Comparison of ENCODE assay signal across 5 cellular contexts in the genomic region with DNA sequence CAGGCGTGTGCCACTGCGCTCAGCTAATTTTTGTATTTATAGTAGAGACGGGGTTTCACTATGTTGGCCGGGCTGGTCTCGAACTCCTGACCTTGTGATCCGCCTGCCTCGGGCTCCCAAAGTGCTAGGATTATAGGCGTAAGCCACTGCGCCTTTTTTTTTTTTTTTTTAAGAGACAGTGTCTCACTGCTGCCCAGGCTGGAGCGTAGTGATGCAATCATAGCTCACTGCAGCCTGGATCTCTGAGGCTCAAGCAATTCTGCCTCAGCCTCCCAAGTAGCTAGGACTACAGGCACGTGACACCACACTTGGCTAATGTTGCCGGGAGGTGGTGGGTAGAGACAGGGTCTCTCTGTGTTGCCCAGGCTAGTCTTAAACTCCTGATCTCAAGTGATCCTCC. TPM values are rescaled to one million over a fixed set of nuclear protein-coding genes. Genes with fewer than 3 reads are reported as not detected.
DNase-seq lines count a peak whose midpoint lies in the region; ATAC-seq, FAIRE-seq and TF ChIP-seq lines count a peak whose summit lies in the region.
"Not testable (repeated sequence)": the region's sequence is repeated elsewhere in the genome, so short reads cannot be mapped to it uniquely, and the experiment has no call there.

No MANE protein-coding gene starts in this region.

- TF ChIP-seq EP300 in K562 (IDR thresholded peaks at IDR 0.05; ENCODE audit: low read length), result not testable (repeated sequence)

- not testable (repeated sequence) for H3K36me3 ChIP-seq in K562 (ENCODE audit: control insufficient read depth, insufficient read depth, low read length)

- not testable (repeated sequence) for H3K4me1 ChIP-seq in K562 (replicated peaks in 1 of 2; ENCODE audit: control insufficient read depth in 2 of 2, insufficient read depth in 2 of 2, low read length in 2 of 2)

- ATAC-seq in WTC11, result not testable (repeated sequence)
- ATAC-seq in K562, result 0 out of 3 replicates have a peak, but pooled peaks have one; percentile 17

- intact Hi-C loops in K562 (cut with micrococcal nuclease), result not testable (repeated sequence)

- H3K79me2 ChIP-seq in K562 (ENCODE audit: control insufficient read depth, insufficient read depth, low read length), result not testable (repeated sequence)

- POLR2A ChIA-PET in WTC11 (lab: Charles Lee), result not testable (repeated sequence)
- POLR2A ChIA-PET in K562 (lab: Yijun Ruan, JAX), result interaction anchor here (1.3 to 1.4 kb wide), 2 partner anchors 11 to 92 kb away, joined by 3 to 4 read pairs; partner anchors contain the start of gene RAMAC

- H3K4me1 Mint-ChIP-seq in WTC11, result not testable (repeated sequence)

- H3K4me3 Mint-ChIP-seq in WTC11, result not testable (repeated sequence)

- TF ChIP-seq CTCF in WTC11 (IDR thresholded peaks at IDR 0.05); K562 (IDR thresholded peaks at IDR 0.05 in 2 of 3, conservative IDR thresholded peaks at IDR 0.05 in 1 of 3; ENCODE audit: insufficient read depth in 2 of 3, low read depth in 1 of 3, low read length in 3 of 3); fibroblast of villous mesenchyme (IDR thresholded peaks at IDR 0.05; ENCODE audit: insufficient read depth, low read depth, low read length): not testable (repeated sequence)

- H3K27ac Mint-ChIP-seq in WTC11, result not testable (repeated sequence)

- BruUV-seq in K562 (replicated peaks; lab: Mats Ljungman, UMichigan), result not testable (repeated sequence)

- not testable (repeated sequence) for H3K27me3 Mint-ChIP-seq in WTC11 (ENCODE audit: low read depth)

- H3K9me3 Mint-ChIP-seq in WTC11, result not testable (repeated sequence)

- WGBS in K562 (ENCODE audit: insufficient coverage, low coverage, missing lambda C conversion rate), result 27% methylated on average over 10 of the region's 12 CpGs

- H3K27ac ChIP-seq in K562 (ENCODE audit: extremely low read depth, low read depth, low read length), result not testable (repeated sequence)

- H3K9ac ChIP-seq in K562 (ENCODE audit: insufficient read depth in 1 of 2, low read depth in 2 of 2, low read length in 2 of 2), result not testable (repeated sequence)

- H3K27me3 ChIP-seq in K562 (ENCODE audit: control insufficient read depth in 2 of 2, insufficient read depth in 2 of 2, low read length in 2 of 2), result peaks cover 42 to 58% of the 10 kb centered on the region in 2 experiments

- H3K9me3 ChIP-seq in K562 (replicated peaks; ENCODE audit: control insufficient read depth, insufficient read depth, low read depth, low read length), result not testable (repeated sequence)

- not testable (repeated sequence) for H2AFZ ChIP-seq in K562 (ENCODE audit: low read depth, low read length)

- not testable (repeated sequence) for H3K9me1 ChIP-seq in K562 (ENCODE audit: control insufficient read depth, insufficient read depth, low read length)

- not testable (repeated sequence) for TF ChIP-seq POLR2A in K562 (conservative IDR thresholded peaks at IDR 0.05)

- not testable (repeated sequence) for H3K4me2 ChIP-seq in K562 (ENCODE audit: insufficient read depth, low read length)

- H3K4me3 ChIP-seq in K562; fibroblast of villous mesenchyme (ENCODE audit: low read depth, low read length): not testable (repeated sequence)

- H4K20me1 ChIP-seq in K562 (replicated peaks; ENCODE audit: control insufficient read depth, insufficient read depth, low read length), result not testable (repeated sequence)

- CTCF ChIA-PET in WTC11 (lab: Charles Lee), result interaction anchor here (2.7 kb wide), 1 partner anchor 44 kb away, joined by 11 read pairs; no protein-coding TSS in a partner anchor
- CTCF ChIA-PET in K562 (lab: Yijun Ruan, JAX; ENCODE audit: low intra/inter-chr PET ratio), result not testable (repeated sequence)

- H3K36me3 Mint-ChIP-seq in WTC11, result not testable (repeated sequence)

- TF ChIP-seq RAD21 in K562 (CRISPR knock-in tag; conservative IDR thresholded peaks at IDR 0.05 in 1 of 2, IDR thresholded peaks at IDR 0.05 in 1 of 2), result not testable (repeated sequence)

- FAIRE-seq in K562 (lab: Jason Lieb, UNC), result not testable (repeated sequence)

- DNase-seq in NCI-H82 (lab: John Stamatoyannopoulos, UW) (peak; percentile 43), fibroblast of villous mesenchyme (ENCODE audit: low read depth) (peak; percentile 3), mesenteric fat pad (ENCODE audit: low spot score) (peak; percentile 47)
- not testable (repeated sequence) for DNase-seq in WTC11 (ENCODE audit: low spot score); K562 (ENCODE audit: extremely low read depth in 1 of 4, low spot score in 3 of 4)

- in situ Hi-C loops in K562 (cut with MboI), result not testable (repeated sequence)

TF ChIP-seq in WTC11, 78 proteins besides CTCF, POLR2A, EP300 and RAD21:
- TF ChIP-seq ZNF121 (CRISPR knock-in tag; IDR thresholded peaks at IDR 0.05), result 0 out of 2 replicates have a peak, but pooled peaks have one; percentile 42

TF ChIP-seq in K562, 482 proteins besides CTCF, POLR2A, EP300 and RAD21:
- peak; percentile 43 for TF ChIP-seq BHLHE40 (IDR thresholded peaks at IDR 0.05; ENCODE audit: low read length)
- TF ChIP-seq USF2 (CRISPR knock-in tag; IDR thresholded peaks at IDR 0.05), result peak; percentile 34
- TF ChIP-seq, protein P1, sequence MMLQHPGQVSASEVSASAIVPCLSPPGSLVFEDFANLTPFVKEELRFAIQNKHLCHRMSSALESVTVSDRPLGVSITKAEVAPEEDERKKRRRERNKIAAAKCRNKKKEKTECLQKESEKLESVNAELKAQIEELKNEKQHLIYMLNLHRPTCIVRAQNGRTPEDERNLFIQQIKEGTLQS (IDR thresholded peaks at IDR 0.05), result peak; percentile 75
- TF ChIP-seq, protein P1 (CRISPR knock-in tag; conservative IDR thresholded peaks at IDR 0.05), result not testable (repeated sequence)
- peak; percentile 66; the same call in 1 of the 2 replicates for TF ChIP-seq ZNF384 (IDR thresholded peaks at IDR 0.05; ENCODE audit: low read depth, low read length)
- TF ChIP-seq, protein P2, sequence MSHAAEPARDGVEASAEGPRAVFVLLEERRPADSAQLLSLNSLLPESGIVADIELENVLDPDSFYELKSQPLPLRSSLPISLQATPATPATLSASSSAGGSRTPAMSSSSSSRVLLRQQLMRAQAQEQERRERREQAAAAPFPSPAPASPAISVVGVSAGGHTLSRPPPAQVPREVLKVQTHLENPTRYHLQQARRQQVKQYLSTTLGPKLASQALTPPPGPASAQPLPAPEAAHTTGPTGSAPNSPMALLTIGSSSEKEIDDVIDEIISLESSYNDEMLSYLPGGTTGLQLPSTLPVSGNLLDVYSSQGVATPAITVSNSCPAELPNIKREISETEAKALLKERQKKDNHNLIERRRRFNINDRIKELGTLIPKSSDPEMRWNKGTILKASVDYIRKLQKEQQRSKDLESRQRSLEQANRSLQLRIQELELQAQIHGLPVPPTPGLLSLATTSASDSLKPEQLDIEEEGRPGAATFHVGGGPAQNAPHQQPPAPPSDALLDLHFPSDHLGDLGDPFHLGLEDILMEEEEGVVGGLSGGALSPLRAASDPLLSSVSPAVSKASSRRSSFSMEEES (CRISPR knock-in tag; IDR thresholded peaks at IDR 0.05), result peak; percentile 41; the same call in 1 of the 2 replicates
- peak; percentile 60; the same call in 1 of the 2 replicates for TF ChIP-seq CEBPG (CRISPR knock-in tag; IDR thresholded peaks at IDR 0.05)
- TF ChIP-seq CEBPG (tag; conservative IDR thresholded peaks at IDR 0.05 in 1 of 2, IDR thresholded peaks at IDR 0.05 in 1 of 2), result peak; percentile 54 to 81
- TF ChIP-seq RAD51 (IDR thresholded peaks at IDR 0.05; ENCODE audit: borderline replicate concordance, low read depth), result 0 out of 2 replicates have a peak, but pooled peaks have one; percentile 40
- TF ChIP-seq CEBPB (tag; IDR thresholded peaks at IDR 0.05), result peak; percentile 69

RNA-seq across cellular contexts. Expression of gene HOMER2, which starts 59.0 kb away (rescaled TPM):
- 11.7 to 17.4 TPM (median 12.1 TPM) in 3 replicates for total RNA-seq in WTC11 (2021)
- total RNA-seq in K562 (2011; cell fraction: chromatin; rRNA removed; ENCODE audit: low replicate concordance), result 1.4 and 2.3 TPM in 2 replicates
- total RNA-seq in K562 (2011; cell fraction: nucleolus; rRNA removed), result 1.4 and 1.8 TPM in 2 replicates
- 2.2 and 2.9 TPM in 2 replicates for total RNA-seq in K562 (2011; cell fraction: nucleoplasm; rRNA removed)
- 0.32 and 0.69 TPM in 2 replicates for total RNA-seq in K562 (2014; rRNA removed)
- total RNA-seq in K562 (2014; rRNA removed; fragmentation: Illumina TruSeq; extraction: Trizol), result 0.25 and 0.57 TPM in 2 replicates
- total RNA-seq in K562 (2015; rRNA removed; fragmentation: Illumina TruSeq; extraction: Trizol), result 0.41 TPM in 1 of 2 replicates, not detected in the other
- total RNA-seq in K562 (2021), result 0.47 and 0.54 TPM in 2 replicates
- 0.13 and 0.18 TPM in 2 replicates for polyA plus RNA-seq in K562 (2011; rRNA removed)
- polyA plus RNA-seq in K562 (2011; cell fraction: cytosol; rRNA removed), result 0.63 TPM in 1 of 2 replicates, not detected in the other
- polyA plus RNA-seq in K562 (2011; cell fraction: nucleus; rRNA removed), result 0.93 and 1.7 TPM in 2 replicates
- 0.15 and 0.30 TPM in 2 replicates for polyA plus RNA-seq in K562 (2012)
- polyA plus RNA-seq in K562 (2014; fragmentation: Illumina TruSeq; extraction: Trizol), result 0.30 and 0.43 TPM in 2 replicates
- polyA plus RNA-seq in K562 (2014; fragmentation: Nextera tagmentation; extraction: Ambion mirVana), result under 1 TPM; 0.18 to 0.41 TPM
- 0.23 and 0.31 TPM in 2 replicates for polyA plus RNA-seq in K562 (2014; rRNA removed)
- polyA minus RNA-seq in K562 (2011; rRNA and poly(A)+ RNA removed), result 1.1 TPM in 1 of 2 replicates, not detected in the other
- polyA minus RNA-seq in K562 (2011; cell fraction: cytosol; rRNA and poly(A)+ RNA removed), result not detected in 2 replicates
- polyA minus RNA-seq in K562 (2011; cell fraction: nucleus; rRNA and poly(A)+ RNA removed), result 0.67 and 1.8 TPM in 2 replicates
- 1.3 TPM in 2 replicates for total RNA-seq in fibroblast of villous mesenchyme
- 2.9 TPM for total RNA-seq in mesenteric fat pad
